ENCODE assay signal across 19 cellular contexts in the genomic region with DNA sequence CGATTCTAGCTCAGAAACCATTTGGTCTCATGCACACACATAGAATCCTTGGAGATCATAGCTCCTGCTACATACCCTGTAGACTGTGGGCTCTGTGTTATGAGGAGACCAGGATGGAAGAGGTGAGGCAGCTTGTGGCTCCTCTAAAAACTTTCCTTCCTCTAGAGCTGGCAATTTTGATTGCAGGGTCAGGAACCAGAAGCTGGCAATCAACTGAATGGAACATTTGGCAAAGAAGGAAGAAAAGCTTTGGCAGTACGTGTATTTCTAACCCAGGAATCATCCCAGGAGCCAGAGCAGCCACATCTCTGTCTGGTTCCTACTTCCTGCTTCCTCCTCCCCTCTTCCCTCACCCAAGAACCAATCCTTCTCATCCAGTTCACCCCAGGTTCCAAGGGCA. TPM values are rescaled to one million over a fixed set of nuclear protein-coding genes. Genes with fewer than 3 reads are reported as not detected.
DNase-seq lines count a peak whose midpoint lies in the region; ATAC-seq and TF ChIP-seq lines count a peak whose summit lies in the region.
"Had no signal": no experiment of that assay in that cellular context is flagged by ENCODE, and none has a peak within 500 bp of the region (broad histone marks: within the 10 kb centered on the region; RNA-seq: fewer than 3 reads in every experiment).

No MANE protein-coding gene starts in this region.

- H3K79me2 ChIP-seq in smooth muscle cell (ENCODE audit: low read depth) = peaks cover 7% of the 10 kb centered on the region

- peak overlapping the region; percentile 43; the same call in 1 of the 2 replicates for H3K4me3 ChIP-seq in BLaER1
- no peak overlapping the region for H3K4me3 ChIP-seq in smooth muscle cell
- H3K4me3 ChIP-seq: testis had no signal

- peaks cover 66 to 85% of the 10 kb centered on the region in 2 donors for H3K4me1 Mint-ChIP-seq in immature natural killer cell
- H3K4me1 Mint-ChIP-seq in activated T-cell treated with anti-CD3 and anti-CD28 coated beads, Interleukin-2, amount 50 U/mL, for 24 hours (ENCODE audit: low read depth) = peaks cover 62% of the 10 kb centered on the region

- H3K36me3 ChIP-seq in BLaER1 (0 out of 2 replicates have a peak, but pooled peaks cover 11% of the 10 kb centered on the region), smooth muscle cell (ENCODE audit: low read depth) (no peaks in the 10 kb centered on the region)
- H3K36me3 ChIP-seq: brain microvascular endothelial cell had no signal

- H4K20me1 ChIP-seq in BLaER1 (peaks cover 54% of the 10 kb centered on the region), smooth muscle cell (ENCODE audit: low read depth) (peaks cover 18% of the 10 kb centered on the region)

- H3K27me3 ChIP-seq in BLaER1 = no peaks in the 10 kb centered on the region
- H3K27me3 ChIP-seq in smooth muscle cell (ENCODE audit: low read depth) = no peaks in the 10 kb centered on the region
- H3K27me3 ChIP-seq: foreskin keratinocyte, testis had no signal

- H3K27ac ChIP-seq in BLaER1 (peak overlapping the region; percentile 96), VCaP (peak overlapping the region; percentile 62), smooth muscle cell (ENCODE audit: low read depth) (peak overlapping the region; percentile 3)
- H3K27ac ChIP-seq: brain microvascular endothelial cell, foreskin keratinocyte, testis had no signal

- H3F3A ChIP-seq in smooth muscle cell (ENCODE audit: low read depth) = no peaks in the 10 kb centered on the region

- H3K4me1 ChIP-seq in BLaER1 (peaks cover 98% of the 10 kb centered on the region), smooth muscle cell (ENCODE audit: low read depth) (peaks cover 11% of the 10 kb centered on the region)

- H2AFZ ChIP-seq in smooth muscle cell (ENCODE audit: low read depth) = no peak overlapping the region

- TF ChIP-seq CTCF in VCaP (conservative IDR thresholded peaks at IDR 0.05) (no peak), smooth muscle cell (IDR thresholded peaks at IDR 0.05; ENCODE audit: borderline replicate concordance, insufficient read depth, poor library complexity, severe bottlenecking) (no peak)

- DNase-seq in immature natural killer cell (no peak), smooth muscle cell (lab: John Stamatoyannopoulos, UW; ENCODE audit: unreplicated experiment) (no peak), NCI-H187 (lab: John Stamatoyannopoulos, UW) (no peak)
- no peak for DNase-seq in activated CD4-positive, alpha-beta T cell treated with anti-CD3 and anti-CD28 coated beads, Interleukin-2, amount 50 U/mL, for 48 hours
- no peak for DNase-seq in activated T-cell treated with anti-CD3 and anti-CD28 coated beads, Interleukin-2, amount 50 U/mL, for 24 hours
- DNase-seq: ACHN; activated naive CD4-positive, alpha-beta T cell; brain microvascular endothelial cell; Caco-2; HFFc6; mesenchymal stem cell; NCI-H510A; SK-N-SH; stimulated activated CD4-positive, alpha-beta T cell treated with anti-CD3 and anti-CD28 coated beads, Interleukin-12 subunit alpha, Interleukin-12 subunit beta, amount 100 ng/mL, for 4 hours; testis had no signal

- peak overlapping the region; percentile 41 to 91 (median 76) for H3K27ac Mint-ChIP-seq in immature natural killer cell
- H3K27ac Mint-ChIP-seq in activated T-cell treated with anti-CD3 and anti-CD28 coated beads, Interleukin-2, amount 50 U/mL, for 24 hours = no peak overlapping the region
- H3K27ac Mint-ChIP-seq: HFFc6 had no signal

- H3K9me3 Mint-ChIP-seq in immature natural killer cell = no peaks in the 10 kb centered on the region
- H3K9me3 Mint-ChIP-seq in activated T-cell treated with anti-CD3 and anti-CD28 coated beads, Interleukin-2, amount 50 U/mL, for 24 hours = no peaks in the 10 kb centered on the region
- H3K9me3 Mint-ChIP-seq: HFFc6 had no signal

- peaks cover 0 to 6% (median 3%) of the 10 kb centered on the region in 3 donors for H3K36me3 Mint-ChIP-seq in immature natural killer cell
- H3K36me3 Mint-ChIP-seq in activated T-cell treated with anti-CD3 and anti-CD28 coated beads, Interleukin-2, amount 50 U/mL, for 24 hours (ENCODE audit: low read depth) = peaks cover 2% of the 10 kb centered on the region

- H3K9me3 ChIP-seq in BLaER1 = no peaks in the 10 kb centered on the region
- H3K9me3 ChIP-seq in smooth muscle cell (replicated peaks; ENCODE audit: low read depth) = no peaks in the 10 kb centered on the region
- H3K9me3 ChIP-seq: Caco-2, SK-N-SH, testis had no signal

- peaks cover 0 to 1% (median 0%) of the 10 kb centered on the region in 3 donors for H3K27me3 Mint-ChIP-seq in immature natural killer cell (ENCODE audit: low read depth in 3 of 3)
- no peaks in the 10 kb centered on the region for H3K27me3 Mint-ChIP-seq in activated T-cell treated with anti-CD3 and anti-CD28 coated beads, Interleukin-2, amount 50 U/mL, for 24 hours

- WGBS in smooth muscle cell (ENCODE audit: low lambda C conversion rate) = 97% methylated on average over 2 of the region's 2 CpGs

- ATAC-seq in HG02870 (IDR thresholded peaks at IDR 0.05; ENCODE audit: unreplicated experiment) = no peak

- peak overlapping the region; percentile 71 for H3K9ac ChIP-seq in BLaER1
- no peak overlapping the region for H3K9ac ChIP-seq in smooth muscle cell (ENCODE audit: low read depth)
- H3K9ac ChIP-seq: SK-N-SH had no signal

- H3K4me3 Mint-ChIP-seq in immature natural killer cell = peak overlapping the region in 2 of 5 donors; percentile 34 to 61
- H3K4me3 Mint-ChIP-seq in activated T-cell treated with anti-CD3 and anti-CD28 coated beads, Interleukin-2, amount 50 U/mL, for 24 hours = no peak overlapping the region
- H3K4me3 Mint-ChIP-seq: HFFc6 had no signal

- peak overlapping the region; percentile 98 for H3K4me2 ChIP-seq in BLaER1
- H3K4me2 ChIP-seq in smooth muscle cell = no peak overlapping the region
- H3K4me2 ChIP-seq: SK-N-SH had no signal

RNA-seq across cellular contexts. Expression of gene PIK3C2B, which starts 15.7 kb away (rescaled TPM):
- polyA plus RNA-seq in immature natural killer cell (1 to 10 TPM in 2 of 3 donors, not detected in 1; 1.4 to 2.3 TPM), smooth muscle cell (3.0 and 5.0 TPM in 2 replicates)
- total RNA-seq in smooth muscle cell = 9.5 and 11.5 TPM in 2 replicates

RNA-seq across cellular contexts. Expression of gene MDM4, which starts 37.3 kb away (rescaled TPM):
- polyA plus RNA-seq in immature natural killer cell = 10 to 100 TPM in 1 of 3 donors, 1 to 10 TPM in 2; 4.6 to 22.6 (median 8.3) TPM
- 21.3 and 31.7 TPM in 2 replicates for total RNA-seq in smooth muscle cell
- polyA plus RNA-seq in smooth muscle cell = 6.1 and 10.8 TPM in 2 replicates

Comparison
In these comparisons a context has a peak if more than half of its experiments do, and no peak if none do; other contexts are left out.
1. H3K27ac ChIP-seq: peak in every context shown above with its lines; median percentile 96 in BLaER1; 62 in VCaP; 3 in smooth muscle cell.